8 cellular contexts compared by ENCODE assay signal in the genomic region with DNA sequence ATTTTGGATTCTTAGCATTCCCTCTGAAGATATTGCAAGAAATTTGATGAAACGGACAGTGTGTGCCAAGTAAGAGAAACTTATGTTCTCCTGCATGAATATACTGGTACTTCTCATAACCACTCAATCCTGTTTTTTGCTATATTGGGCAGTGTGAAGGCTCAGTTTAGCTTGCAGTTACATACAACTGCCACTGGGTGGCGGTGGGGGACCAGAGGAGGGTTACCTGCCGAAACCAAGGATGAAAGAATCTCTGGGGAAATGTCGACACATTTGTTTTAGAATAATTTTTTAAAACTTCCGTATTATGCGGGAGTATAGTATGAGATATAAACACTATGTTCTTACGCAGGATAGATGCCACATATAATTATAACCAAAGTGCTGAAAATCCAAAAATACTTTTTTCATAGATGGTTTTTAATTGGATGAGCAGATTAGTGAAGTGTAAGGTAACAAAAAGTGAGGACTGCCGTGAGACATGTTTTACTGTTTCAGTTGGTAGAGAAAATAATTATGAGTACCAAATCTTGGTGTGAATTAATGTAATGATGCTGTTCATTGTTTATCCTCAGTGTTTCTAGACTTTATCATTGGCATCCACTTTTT. TPM values are rescaled to one million over a fixed set of nuclear protein-coding genes. Genes with fewer than 3 reads are reported as not detected.
DNase-seq lines count a peak whose midpoint lies in the region; ATAC-seq and TF ChIP-seq lines count a peak whose summit lies in the region.

No MANE protein-coding gene starts in this region.

- peaks cover 16 to 44% (median 38%) of the 10 kb centered on the region in 3 donors for H3K4me1 Mint-ChIP-seq in CD8-positive, alpha-beta memory T cell

- DNase-seq in CD8-positive, alpha-beta memory T cell, result peak; percentile 53 to 74 (median 62)
- DNase-seq in NCI-H526 treated with DMSO at 0.1 percent for 48 hours (lab: John Stamatoyannopoulos, UW) (peak; percentile 48), dorsolateral prefrontal cortex (peak in 7 of 10 donors; percentile 32 to 75 (median 67)), medulla oblongata (ENCODE audit: extremely low spot score) (peak; percentile 94)
- DNase-seq in activated CD4-positive, alpha-beta T cell treated with anti-CD3 and anti-CD28 coated beads, Interleukin-2, amount 50 U/mL, for 24 hours (ENCODE audit: low read depth in 1 of 2, low spot score in 1 of 2), result peak; percentile 32 to 46
- peak; percentile 30 to 46 for DNase-seq in stimulated activated CD8-positive, alpha-beta memory T cell treated with anti-CD3 and anti-CD28 coated beads, Interleukin-2, amount 100 ng/mL, for 1 hour (ENCODE audit: low read depth in 2 of 2)

- H3K36me3 ChIP-seq in CD8-positive, alpha-beta memory T cell (ENCODE audit: insufficient read depth, low read length), result no peaks in the 10 kb centered on the region

- ATAC-seq in GM19397 (IDR thresholded peaks at IDR 0.05; ENCODE audit: unreplicated experiment) (peak; percentile 97), HG03457 (IDR thresholded peaks at IDR 0.05; ENCODE audit: unreplicated experiment) (peak; percentile 93)

- H3K9me3 Mint-ChIP-seq in CD8-positive, alpha-beta memory T cell, result no peaks in the 10 kb centered on the region

- H3K4me1 ChIP-seq in CD8-positive, alpha-beta memory T cell (ENCODE audit: insufficient read depth, low read length), result no peaks in the 10 kb centered on the region

- H3K4me3 Mint-ChIP-seq in CD8-positive, alpha-beta memory T cell, result peak overlapping the region; percentile 4 to 85 (median 79)

- no peak overlapping the region for H3K27ac ChIP-seq in CD8-positive, alpha-beta memory T cell (ENCODE audit: low read depth, low read length)
- no peak overlapping the region for H3K27ac ChIP-seq in dorsolateral prefrontal cortex

- no peaks in the 10 kb centered on the region for H3K9me3 ChIP-seq in CD8-positive, alpha-beta memory T cell (ENCODE audit: low read length)

- no peaks in the 10 kb centered on the region for H3K27me3 Mint-ChIP-seq in CD8-positive, alpha-beta memory T cell

- POLR2A ChIA-PET in CD8-positive, alpha-beta memory T cell (lab: Charles Lee), result interaction anchor here (1.0 to 1.2 kb wide), 3 partner anchors 9 to 1271 kb away, joined by 3 to 4 read pairs (median 3); a partner anchor contains a TSS

- CTCF ChIA-PET in CD8-positive, alpha-beta memory T cell (lab: Charles Lee), result interaction anchor here (1.3 to 3.0 kb wide), 8 partner anchors 10 to 218 kb away, joined by 3 to 28 read pairs (median 5); a partner anchor contains a TSS

- intact Hi-C loops in dorsolateral prefrontal cortex (cut with DNase I), result loop anchor here in 1 of 2 donors (5.0 kb wide), 1 partner anchor 1126 kb away; no protein-coding TSS in a partner anchor

- H3K27me3 ChIP-seq in CD8-positive, alpha-beta memory T cell (ENCODE audit: insufficient read depth, low read length, poor library complexity, severe bottlenecking), result no peaks in the 10 kb centered on the region
- H3K27me3 ChIP-seq in dorsolateral prefrontal cortex, result no peaks in the 10 kb centered on the region

- H3K27ac Mint-ChIP-seq in CD8-positive, alpha-beta memory T cell, result peak overlapping the region in 5 of 8 donors; percentile 52 to 85 (median 79)

- TF ChIP-seq CTCF in dorsolateral prefrontal cortex (IDR thresholded peaks at IDR 0.05 in 54 of 56, conservative IDR thresholded peaks at IDR 0.05 in 2 of 56; ENCODE audit: low read depth in 1 of 56, partially characterized antibody in 56 of 56), result peak; percentile 84 to 99 (median 95)

- H3K4me3 ChIP-seq in CD8-positive, alpha-beta memory T cell (ENCODE audit: low read length), result no peak overlapping the region
- peak overlapping the region in 27 of 59 donors; percentile 2 to 49 (median 27) for H3K4me3 ChIP-seq in dorsolateral prefrontal cortex

- peaks cover 0 to 36% (median 22%) of the 10 kb centered on the region in 3 donors for H3K36me3 Mint-ChIP-seq in CD8-positive, alpha-beta memory T cell

RNA-seq across cellular contexts. Expression of a gene that starts 9.7 kb away (rescaled TPM):
- total RNA-seq in CD8-positive, alpha-beta memory T cell, result 10 to 100 TPM; 35.8 to 37.9 TPM
- 14.8 TPM for polyA plus RNA-seq in CD8-positive, alpha-beta memory T cell
- 10 to 100 TPM; 32.1 to 64.6 (median 44.8) TPM for total RNA-seq in dorsolateral prefrontal cortex

RNA-seq across cellular contexts. Expression of a gene that starts 39.5 kb away (rescaled TPM):
- 10 to 100 TPM; 12.1 to 12.8 TPM for total RNA-seq in CD8-positive, alpha-beta memory T cell
- 10.4 TPM for polyA plus RNA-seq in CD8-positive, alpha-beta memory T cell
- total RNA-seq in dorsolateral prefrontal cortex, result 10 to 100 TPM; 33.6 to 54.2 (median 42.3) TPM

Comparison
In these comparisons a context has a peak if more than half of its experiments do, and no peak if none do; other contexts are left out.
1. DNase-seq: peak in every context shown above with its lines; median percentile 94 in medulla oblongata; 67 in dorsolateral prefrontal cortex; 62 in CD8-positive, alpha-beta memory T cell; 48 in NCI-H526 treated with DMSO at 0.1 percent for 48 hours; 39 in activated CD4-positive, alpha-beta T cell treated with anti-CD3 and anti-CD28 coated beads, Interleukin-2, amount 50 U/mL, for 24 hours; 38 in stimulated activated CD8-positive, alpha-beta memory T cell treated with anti-CD3 and anti-CD28 coated beads, Interleukin-2, amount 100 ng/mL, for 1 hour.